Comparison of ENCODE assay signal across 8 cellular contexts in the genomic region with DNA sequence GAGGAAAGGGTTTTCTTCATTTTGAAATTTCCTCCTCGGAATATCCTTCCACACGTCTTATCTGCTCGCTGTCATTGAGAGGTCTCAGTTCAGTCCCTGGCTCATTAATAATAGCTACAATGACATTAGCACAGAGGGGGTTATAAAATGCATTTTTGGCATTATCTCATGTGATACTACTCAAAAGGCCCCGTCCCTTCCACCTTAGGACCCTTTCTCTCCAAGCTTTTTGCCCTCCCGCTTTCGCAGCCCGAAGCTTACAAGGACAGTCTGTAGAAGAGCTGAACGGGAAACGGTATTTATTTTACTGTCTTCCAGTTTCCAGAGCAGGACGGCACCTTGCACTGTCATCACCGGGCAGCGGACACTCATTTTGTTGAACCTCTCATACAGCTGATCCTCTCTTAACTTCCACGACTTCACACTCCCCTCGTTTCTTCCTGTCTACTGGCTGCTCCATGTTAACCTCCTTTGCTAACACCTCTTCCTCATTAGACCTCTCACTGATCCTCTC. TPM values are rescaled to one million over a fixed set of nuclear protein-coding genes. Genes with fewer than 3 reads are reported as not detected.
DNase-seq lines count a peak whose midpoint lies in the region; ATAC-seq and TF ChIP-seq lines count a peak whose summit lies in the region.

No MANE protein-coding gene starts in this region.

- DNase-seq in Right ventricle myocardium superior = no peak
- DNase-seq in cardiac septum (ENCODE audit: low spot score) = no peak
- no peak for DNase-seq in activated naive CD8-positive, alpha-beta T cell treated with anti-CD3 and anti-CD28 coated beads, Interleukin-2, amount 50 U/mL, for 24 hours
- DNase-seq in right lobe of liver = peak in 1 of 3 donors; percentile 22
- DNase-seq in upper lobe of right lung = no peak
- no peak for DNase-seq in activated CD4-positive, CD25-positive, alpha-beta regulatory T cell (lab: John Stamatoyannopoulos, UW)
- DNase-seq in GF-D8 (lab: John Stamatoyannopoulos, UW) = no peak
- DNase-seq in amniotic stem cell (lab: John Stamatoyannopoulos, UW) = no peak

- H3K27me3 Mint-ChIP-seq in activated naive CD8-positive, alpha-beta T cell treated with anti-CD3 and anti-CD28 coated beads, Interleukin-2, amount 50 U/mL, for 24 hours = no peaks in the 10 kb centered on the region

- H3K27ac Mint-ChIP-seq in activated naive CD8-positive, alpha-beta T cell treated with anti-CD3 and anti-CD28 coated beads, Interleukin-2, amount 50 U/mL, for 24 hours = peak overlapping the region; percentile 63

- no peaks in the 10 kb centered on the region for H3K9me3 Mint-ChIP-seq in activated naive CD8-positive, alpha-beta T cell treated with anti-CD3 and anti-CD28 coated beads, Interleukin-2, amount 50 U/mL, for 24 hours

- H3K36me3 ChIP-seq in right lobe of liver (no peaks in the 10 kb centered on the region), upper lobe of right lung (no peaks in the 10 kb centered on the region)

- H3K9me3 ChIP-seq in right lobe of liver (no peaks in the 10 kb centered on the region), upper lobe of right lung (no peaks in the 10 kb centered on the region)

- WGBS in right lobe of liver (ENCODE audit: insufficient coverage, low coverage, low lambda C conversion rate, missing lambda C conversion rate) = 21% methylated on average over 14 of the region's 14 CpGs

- H3K4me1 ChIP-seq in right lobe of liver = peaks cover 0 to 8% (median 0%) of the 10 kb centered on the region in 4 donors
- peaks cover 22% of the 10 kb centered on the region for H3K4me1 ChIP-seq in upper lobe of right lung

- intact Hi-C loops in Right ventricle myocardium superior (cut with DNase I) = loop anchor here (5.0 kb wide), 1 partner anchor 71 kb away; no protein-coding TSS in a partner anchor
- intact Hi-C loops in cardiac septum (cut with DNase I) = no loop called here
- intact Hi-C loops in right lobe of liver (cut with DNase I) = no loop called here
- intact Hi-C loops in upper lobe of right lung (cut with DNase I) = no loop called here

- peak overlapping the region in 2 of 3 donors; percentile 25 to 52 for H3K27ac ChIP-seq in right lobe of liver
- H3K27ac ChIP-seq in upper lobe of right lung = peak overlapping the region; percentile 71

- H3K36me3 Mint-ChIP-seq in activated naive CD8-positive, alpha-beta T cell treated with anti-CD3 and anti-CD28 coated beads, Interleukin-2, amount 50 U/mL, for 24 hours (ENCODE audit: low read depth) = no peaks in the 10 kb centered on the region

- H3K27me3 ChIP-seq in right lobe of liver (no peaks in the 10 kb centered on the region), upper lobe of right lung (no peaks in the 10 kb centered on the region)

- H3K4me3 ChIP-seq in right lobe of liver (no peak overlapping the region), upper lobe of right lung (peak overlapping the region; percentile 30)

- peaks cover 37% of the 10 kb centered on the region for H3K4me1 Mint-ChIP-seq in activated naive CD8-positive, alpha-beta T cell treated with anti-CD3 and anti-CD28 coated beads, Interleukin-2, amount 50 U/mL, for 24 hours

- TF ChIP-seq CTCF in right lobe of liver (IDR thresholded peaks at IDR 0.05) = peak in 1 of 4 donors; percentile 17
- TF ChIP-seq CTCF in upper lobe of right lung (IDR thresholded peaks at IDR 0.05) = no peak

- peak; percentile 4 for ATAC-seq in Right ventricle myocardium superior (ENCODE audit: poor library complexity)
- no peak for ATAC-seq in activated naive CD8-positive, alpha-beta T cell treated with anti-CD3 and anti-CD28 coated beads, Interleukin-2, amount 50 U/mL, for 24 hours
- ATAC-seq in right lobe of liver = peak in 3 of 4 donors; percentile 3 to 8 (median 5)
- ATAC-seq in upper lobe of right lung = no peak

- H3K4me3 Mint-ChIP-seq in activated naive CD8-positive, alpha-beta T cell treated with anti-CD3 and anti-CD28 coated beads, Interleukin-2, amount 50 U/mL, for 24 hours = peak overlapping the region; percentile 22

- TF ChIP-seq POLR2A in right lobe of liver (IDR thresholded peaks at IDR 0.05) = no peak

RNA-seq across cellular contexts. Expression of gene PLEKHO2, which starts 5.6 kb away (rescaled TPM):
- total RNA-seq in Right ventricle myocardium superior (9.1 TPM), cardiac septum (10.4 TPM), right lobe of liver (10 to 100 TPM in 1 of 6 experiments, 1 to 10 TPM in 5; 3.9 to 11.8 (median 5.2) TPM), upper lobe of right lung (62.8 TPM)

RNA-seq across cellular contexts. Expression of gene PIF1, which starts 10.6 kb away (rescaled TPM):
- total RNA-seq in Right ventricle myocardium superior = 0.35 TPM
- 1.6 TPM for total RNA-seq in cardiac septum
- total RNA-seq in right lobe of liver = under 1 TPM; 0.11 to 1.00 (median 0.36) TPM
- 0.67 TPM for total RNA-seq in upper lobe of right lung

Comparison
In these comparisons a context has a peak if more than half of its experiments do, and no peak if none do; other contexts are left out.
1. ATAC-seq: peak in Right ventricle myocardium superior (single experiment) and right lobe of liver (3 of 4); none in activated naive CD8-positive, alpha-beta T cell treated with anti-CD3 and anti-CD28 coated beads, Interleukin-2, amount 50 U/mL, for 24 hours (single experiment) and upper lobe of right lung (single experiment).